Comparison of ENCODE assay signal across 28 cellular contexts in the genomic region with DNA sequence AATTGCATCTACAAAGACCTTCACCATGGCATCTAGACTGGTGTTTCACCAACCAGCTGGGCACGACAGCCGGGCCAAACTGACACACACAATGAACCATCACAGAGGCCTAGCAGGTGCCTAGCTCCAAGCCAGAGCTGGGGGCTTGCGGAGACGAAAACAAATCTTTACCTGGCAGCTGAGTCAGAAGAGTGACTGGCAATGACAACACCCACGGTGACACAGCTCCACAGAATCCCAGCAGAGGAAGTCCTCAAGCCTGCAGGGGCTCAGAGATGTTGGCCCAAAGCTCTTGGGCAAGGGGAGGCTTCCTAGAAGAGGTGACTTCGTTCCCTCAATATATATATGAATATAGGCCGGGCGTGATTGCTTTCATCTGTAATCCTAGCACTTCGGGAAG. TPM values are rescaled to one million over a fixed set of nuclear protein-coding genes. Genes with fewer than 3 reads are reported as not detected.
DNase-seq lines count a peak whose midpoint lies in the region; ATAC-seq and TF ChIP-seq lines count a peak whose summit lies in the region.
"Had no signal": no experiment of that assay in that cellular context is flagged by ENCODE, and none has a peak within 500 bp of the region (broad histone marks: within the 10 kb centered on the region; RNA-seq: fewer than 3 reads in every experiment).

No MANE protein-coding gene starts in this region.

- intact Hi-C loops in activated T-helper 2 cell treated with anti-CD3 and anti-CD28 coated beads, Interferon-gamma antibody, Interleukin-2, Interleukin-4, amounts not matched to agents 10 μg/mL and 5 μg/mL and 100 μg/mL, durations not matched to agents 14 hours and 24 hours and 36 hours (cut with micrococcal nuclease), result loop anchor here (10.0 kb wide), 1 partner anchor 453 kb away; the partner anchor contains the start of gene CLUAP1

- peaks cover 54% of the 10 kb centered on the region for H3K36me3 Mint-ChIP-seq in T-helper 2 cell treated with Interferon-gamma antibody and Interleukin-4, amounts not matched to agents 5 μg/mL and 100 μg/mL, for 36 hours (ENCODE audit: low read depth)
- H3K36me3 Mint-ChIP-seq in activated T-helper 2 cell treated with anti-CD3 and anti-CD28 coated beads, Interferon-gamma antibody, Interleukin-2, Interleukin-4, amounts not matched to agents 10 μg/mL and 5 μg/mL and 100 μg/mL, durations not matched to agents 14 hours and 24 hours and 36 hours (ENCODE audit: low read depth), result peaks cover 39% of the 10 kb centered on the region
- H3K36me3 Mint-ChIP-seq in endothelial cell (ENCODE audit: low read depth, unreplicated experiment), result peaks cover 28% of the 10 kb centered on the region

- ATAC-seq in activated CD4-positive, CD25-positive, alpha-beta regulatory T cell treated with anti-CD3 and anti-CD28 coated beads, Interleukin-2, amount 50 U/mL, for 24 hours, result no peak
- no peak for ATAC-seq in GM18907 (IDR thresholded peaks at IDR 0.05; ENCODE audit: unreplicated experiment)
- ATAC-seq: A549, GM12878, left lobe of liver, right lobe of liver had no signal

- in situ Hi-C loops in GM13977 (cut with MboI; ENCODE audit: low pct_unique_long_range_greater_than_20kb, low sequenced_read_pairs, unreplicated experiment), result no loop called here

- peaks cover 7% of the 10 kb centered on the region for H3K27me3 Mint-ChIP-seq in T-helper 2 cell treated with Interferon-gamma antibody and Interleukin-4, amounts not matched to agents 5 μg/mL and 100 μg/mL, for 36 hours (ENCODE audit: low read depth)
- peaks cover 2% of the 10 kb centered on the region for H3K27me3 Mint-ChIP-seq in activated T-helper 2 cell treated with anti-CD3 and anti-CD28 coated beads, Interferon-gamma antibody, Interleukin-2, Interleukin-4, amounts not matched to agents 10 μg/mL and 5 μg/mL and 100 μg/mL, durations not matched to agents 14 hours and 24 hours and 36 hours (ENCODE audit: low read depth)
- peaks cover 18% of the 10 kb centered on the region for H3K27me3 Mint-ChIP-seq in endothelial cell (ENCODE audit: unreplicated experiment)

- H3K4me3 Mint-ChIP-seq in T-helper 2 cell treated with Interferon-gamma antibody and Interleukin-4, amounts not matched to agents 5 μg/mL and 100 μg/mL, for 36 hours, result peak overlapping the region; percentile 56
- H3K4me3 Mint-ChIP-seq in activated T-helper 2 cell treated with anti-CD3 and anti-CD28 coated beads, Interferon-gamma antibody, Interleukin-2, Interleukin-4, amounts not matched to agents 10 μg/mL and 5 μg/mL and 100 μg/mL, durations not matched to agents 14 hours and 24 hours and 36 hours (ENCODE audit: low read depth), result peak overlapping the region; percentile 17
- H3K4me3 Mint-ChIP-seq in endothelial cell (ENCODE audit: unreplicated experiment), result no peak overlapping the region

- peak overlapping the region; percentile 63 for H3K27ac Mint-ChIP-seq in T-helper 2 cell treated with Interferon-gamma antibody and Interleukin-4, amounts not matched to agents 5 μg/mL and 100 μg/mL, for 36 hours
- H3K27ac Mint-ChIP-seq in activated T-helper 2 cell treated with anti-CD3 and anti-CD28 coated beads, Interferon-gamma antibody, Interleukin-2, Interleukin-4, amounts not matched to agents 10 μg/mL and 5 μg/mL and 100 μg/mL, durations not matched to agents 14 hours and 24 hours and 36 hours, result peak overlapping the region; percentile 50
- no peak overlapping the region for H3K27ac Mint-ChIP-seq in endothelial cell (ENCODE audit: unreplicated experiment)

- no peaks in the 10 kb centered on the region for H3K9me3 Mint-ChIP-seq in T-helper 2 cell treated with Interferon-gamma antibody and Interleukin-4, amounts not matched to agents 5 μg/mL and 100 μg/mL, for 36 hours
- H3K9me3 Mint-ChIP-seq in activated T-helper 2 cell treated with anti-CD3 and anti-CD28 coated beads, Interferon-gamma antibody, Interleukin-2, Interleukin-4, amounts not matched to agents 10 μg/mL and 5 μg/mL and 100 μg/mL, durations not matched to agents 14 hours and 24 hours and 36 hours, result no peaks in the 10 kb centered on the region
- no peaks in the 10 kb centered on the region for H3K9me3 Mint-ChIP-seq in endothelial cell (ENCODE audit: unreplicated experiment)

- peaks cover 57% of the 10 kb centered on the region for H3K4me1 Mint-ChIP-seq in T-helper 2 cell treated with Interferon-gamma antibody and Interleukin-4, amounts not matched to agents 5 μg/mL and 100 μg/mL, for 36 hours (ENCODE audit: low read depth)
- peaks cover 64% of the 10 kb centered on the region for H3K4me1 Mint-ChIP-seq in activated T-helper 2 cell treated with anti-CD3 and anti-CD28 coated beads, Interferon-gamma antibody, Interleukin-2, Interleukin-4, amounts not matched to agents 10 μg/mL and 5 μg/mL and 100 μg/mL, durations not matched to agents 14 hours and 24 hours and 36 hours (ENCODE audit: low read depth)
- peaks cover 7% of the 10 kb centered on the region for H3K4me1 Mint-ChIP-seq in endothelial cell (ENCODE audit: unreplicated experiment)

- DNase-seq in T-helper 2 cell treated with Interferon-gamma antibody and Interleukin-4, amounts not matched to agents 5 μg/mL and 100 μg/mL, for 36 hours (ENCODE audit: low spot score), result no peak
- DNase-seq in T-helper 2 cell (no peak), AML-193 (lab: John Stamatoyannopoulos, UW) (peak; percentile 19 to 21), GM13977 (ENCODE audit: low spot score) (peak; percentile 14), endothelial cell (ENCODE audit: low spot score) (no peak)
- no peak for DNase-seq in activated T-helper 2 cell treated with anti-CD3 and anti-CD28 coated beads, Interferon-gamma antibody, Interleukin-2, Interleukin-4, amounts not matched to agents 10 μg/mL and 5 μg/mL and 100 μg/mL, durations not matched to agents 14 hours and 24 hours and 36 hours (ENCODE audit: low spot score)
- DNase-seq: activated CD4-positive, alpha-beta T cell treated with anti-CD3 and anti-CD28 coated beads for 48 hours; activated effector memory CD4-positive, alpha-beta T cell treated with Interleukin-2 at 50 U/mL for 16 hours; effector memory CD4-positive, alpha-beta T cell; KG1; NCI-H1417 treated with DMSO at 0.1 percent for 48 hours; NCI-H2081 treated with DMSO at 0.1 percent for 48 hours; NCI-H226; NCI-H526 treated with DMSO at 0.1 percent for 48 hours; Peyer's patch; right lobe of liver; SHP77 treated with DMSO at 0.1 percent for 48 hours; stomach; T1000 had no signal

- TF ChIP-seq CTCF in GM13977 (IDR thresholded peaks at IDR 0.05; ENCODE audit: extremely low read depth, insufficient read depth, missing control alignments) (no peak), endothelial cell (IDR thresholded peaks at IDR 0.05; ENCODE audit: unreplicated experiment) (no peak)

RNA-seq across cellular contexts. Expression of gene MMP25, which starts 5.1 kb away (rescaled TPM):
- total RNA-seq in activated T-helper 2 cell treated with anti-CD3 and anti-CD28 coated beads, Interferon-gamma antibody, Interleukin-2, Interleukin-4, amounts not matched to agents 10 μg/mL and 5 μg/mL and 100 μg/mL, durations not matched to agents 14 hours and 24 hours and 36 hours, result 7.7 TPM in 2 replicates
- total RNA-seq in endothelial cell (ENCODE audit: unreplicated experiment), result 5.4 TPM

RNA-seq across cellular contexts. Expression of gene IL32, which starts 14.0 kb away (rescaled TPM):
- total RNA-seq in activated T-helper 2 cell treated with anti-CD3 and anti-CD28 coated beads, Interferon-gamma antibody, Interleukin-2, Interleukin-4, amounts not matched to agents 10 μg/mL and 5 μg/mL and 100 μg/mL, durations not matched to agents 14 hours and 24 hours and 36 hours, result 773 and 798 TPM in 2 replicates
- 1.7 TPM for total RNA-seq in endothelial cell (ENCODE audit: unreplicated experiment)

RNA-seq across cellular contexts. Expression of gene BICDL2, which starts 14.7 kb away (rescaled TPM):
- total RNA-seq in activated T-helper 2 cell treated with anti-CD3 and anti-CD28 coated beads, Interferon-gamma antibody, Interleukin-2, Interleukin-4, amounts not matched to agents 10 μg/mL and 5 μg/mL and 100 μg/mL, durations not matched to agents 14 hours and 24 hours and 36 hours, result 0.71 and 0.84 TPM in 2 replicates
- 0.13 TPM for total RNA-seq in endothelial cell (ENCODE audit: unreplicated experiment)
- total RNA-seq: cardiac septum, glomerular endothelial cell, GM12878, mesenteric fat pad, myocyte had no signal

RNA-seq across cellular contexts. Expression of gene THOC6, which starts 27.7 kb away (rescaled TPM):
- 59.0 and 59.1 TPM in 2 replicates for total RNA-seq in activated T-helper 2 cell treated with anti-CD3 and anti-CD28 coated beads, Interferon-gamma antibody, Interleukin-2, Interleukin-4, amounts not matched to agents 10 μg/mL and 5 μg/mL and 100 μg/mL, durations not matched to agents 14 hours and 24 hours and 36 hours
- 22.9 TPM for total RNA-seq in endothelial cell (ENCODE audit: unreplicated experiment)

RNA-seq across cellular contexts. Expression of gene HCFC1R1, which starts 27.7 kb away (rescaled TPM):
- 29.9 and 30.3 TPM in 2 replicates for total RNA-seq in activated T-helper 2 cell treated with anti-CD3 and anti-CD28 coated beads, Interferon-gamma antibody, Interleukin-2, Interleukin-4, amounts not matched to agents 10 μg/mL and 5 μg/mL and 100 μg/mL, durations not matched to agents 14 hours and 24 hours and 36 hours
- 28.7 TPM for total RNA-seq in endothelial cell (ENCODE audit: unreplicated experiment)

Comparison
In these comparisons a context has a peak if more than half of its experiments do, and no peak if none do; other contexts are left out.
1. DNase-seq: peak in AML-193 (2 of 2) and GM13977 (single experiment); none in T-helper 2 cell treated with Interferon-gamma antibody and Interleukin-4, amounts not matched to agents 5 μg/mL and 100 μg/mL, for 36 hours (single experiment), T-helper 2 cell (0 of 5), activated T-helper 2 cell treated with anti-CD3 and anti-CD28 coated beads, Interferon-gamma antibody, Interleukin-2, Interleukin-4, amounts not matched to agents 10 μg/mL and 5 μg/mL and 100 μg/mL, durations not matched to agents 14 hours and 24 hours and 36 hours (single experiment) and endothelial cell (single experiment).
2. RNA of gene IL32, which starts 14.0 kb away (total RNA-seq): 773 to 798 TPM in activated T-helper 2 cell treated with anti-CD3 and anti-CD28 coated beads, Interferon-gamma antibody, Interleukin-2, Interleukin-4, amounts not matched to agents 10 μg/mL and 5 μg/mL and 100 μg/mL, durations not matched to agents 14 hours and 24 hours and 36 hours; 1.7 TPM in endothelial cell (single experiment); every median in the first group is over 100 times any median in the second.